ENCODE assay signal across 8 cellular contexts in genomic region chr12:55966408-55967281, GRCh38. TPM values are rescaled to one million over a fixed set of nuclear protein-coding genes. Genes with fewer than 3 reads are reported as not detected.
DNase-seq lines count a peak whose midpoint lies in the region; ATAC-seq lines count a peak whose summit lies in the region.

Gene CDK2, plus strand, starts transcription at chr12:55966830. Its CDS starts 179 bp downstream, at chr12:55967009.

- ATAC-seq in GM19025 (IDR thresholded peaks at IDR 0.05; ENCODE audit: low read depth, unreplicated experiment) (peak; percentile 97), HG03280 (IDR thresholded peaks at IDR 0.05; ENCODE audit: unreplicated experiment) (peak; percentile 97)

- DNase-seq in AML-193 (lab: John Stamatoyannopoulos, UW) (peak; percentile 68 to 69), NCI-H460 (ENCODE audit: extremely low read depth, low read depth) (peak; percentile 69), cerebellum (ENCODE audit: low spot score) (peak; percentile 94), kidney glomerular epithelial cell (lab: John Stamatoyannopoulos, UW) (peak; percentile 76)
- DNase-seq in activated CD4-positive, alpha-beta T cell treated with anti-CD3 and anti-CD28 coated beads for 1 hour: peak; percentile 80
- DNase-seq in stimulated activated CD4-positive, alpha-beta T cell treated with anti-CD3 and anti-CD28 coated beads, Interleukin-15, amount 100 ng/mL, for 48 hours (ENCODE audit: low read depth in 2 of 2): peak; percentile 81 to 93

RNA-seq across cellular contexts. Expression of gene CDK2, which starts in this region (rescaled TPM):
- total RNA-seq in NCI-H460 (2014; rRNA removed; shearing (Covaris generic)): 31.6 and 31.7 TPM in 2 replicates
- 52.8 and 62.7 TPM in 2 replicates for polyA plus RNA-seq in NCI-H460 (2014; cell fraction: nucleus; rRNA removed)
- 25.7 TPM for total RNA-seq in cerebellum

Comparison
In these comparisons a context has a peak if more than half of its experiments do, and no peak if none do; other contexts are left out.
1. Peak in every context shown above with its lines: DNase-seq and ATAC-seq.